In genomic region chr11:62999649-63000048, GRCh38 we compare ENCODE assay signal across 32 cellular contexts. TPM values are rescaled to one million over a fixed set of nuclear protein-coding genes. Genes with fewer than 3 reads are reported as not detected.
DNase-seq lines count a peak whose midpoint lies in the region; ATAC-seq, FAIRE-seq and TF ChIP-seq lines count a peak whose summit lies in the region.
"Had no signal": no experiment of that assay in that cellular context is flagged by ENCODE, and none has a peak within 500 bp of the region (broad histone marks: within the 10 kb centered on the region; RNA-seq: fewer than 3 reads in every experiment).

No MANE protein-coding gene starts in this region.

- H3K4me3 ChIP-seq in K562 = no peak overlapping the region
- H3K4me3 ChIP-seq: A549, thoracic aorta, vagina had no signal

- H3K4me1 ChIP-seq in K562 (replicated peaks in 1 of 2; ENCODE audit: control insufficient read depth in 2 of 2, insufficient read depth in 2 of 2, low read length in 2 of 2) = peaks cover 0 to 5% of the 10 kb centered on the region in 2 experiments; a peak in 1 of 5 replicates
- H3K4me1 ChIP-seq: A549 had no signal

- no peaks in the 10 kb centered on the region for H3K36me3 Mint-ChIP-seq in activated naive CD8-positive, alpha-beta T cell treated with anti-CD3 and anti-CD28 coated beads, Interleukin-2, amount 10 ng/mL, durations not matched to agents 7 days and 5 days
- no peaks in the 10 kb centered on the region for H3K36me3 Mint-ChIP-seq in activated naive CD8-positive, alpha-beta T cell treated with anti-CD3 and anti-CD28 coated beads for 36 hours
- H3K36me3 Mint-ChIP-seq in T-helper 17 cell (ENCODE audit: low read depth) = peaks cover 12% of the 10 kb centered on the region
- H3K36me3 Mint-ChIP-seq: CD8-positive, alpha-beta T cell; mesothelial cell of epicardium; naive thymus-derived CD8-positive, alpha-beta T cell had no signal

- TF ChIP-seq CTCF in K562 (IDR thresholded peaks at IDR 0.05 in 2 of 3, conservative IDR thresholded peaks at IDR 0.05 in 1 of 3; ENCODE audit: insufficient read depth in 2 of 3, low read depth in 1 of 3, low read length in 3 of 3) = no peak

- no peak overlapping the region for H3K4me2 ChIP-seq in K562 (ENCODE audit: insufficient read depth, low read length)
- H3K4me2 ChIP-seq: A549 had no signal

- in situ Hi-C loops in K562 (cut with MboI) = loop anchor here (25.0 kb wide), 1 partner anchor 612 kb away; no protein-coding TSS in a partner anchor

- H3K27ac ChIP-seq in K562 (ENCODE audit: extremely low read depth, low read depth, low read length) = no peak overlapping the region
- H3K27ac ChIP-seq: A549, HL-60, thoracic aorta, vagina had no signal

- DNase-seq in activated naive CD8-positive, alpha-beta T cell treated with anti-CD3 and anti-CD28 coated beads, Interleukin-2, amount 10 ng/mL, durations not matched to agents 7 days and 5 days = no peak
- no peak for DNase-seq in activated naive CD8-positive, alpha-beta T cell treated with anti-CD3 and anti-CD28 coated beads for 36 hours
- DNase-seq in K562 (ENCODE audit: extremely low read depth in 1 of 4, low spot score in 3 of 4) (no peak), kidney tubule cell (ENCODE audit: low spot score) (peak; percentile 61), T-helper 17 cell (no peak), NCI-H2081 treated with DMSO at 0.1 percent for 48 hours (lab: John Stamatoyannopoulos, UW) (no peak), NCI-H510A (lab: John Stamatoyannopoulos, UW) (no peak), Ammon's horn (ENCODE audit: low spot score) (no peak)
- DNase-seq: activated CD4-positive, alpha-beta T cell treated with anti-CD3 and anti-CD28 coated beads for 1 hour; activated effector memory CD4-positive, alpha-beta T cell treated with anti-CD3 and anti-CD28 coated beads, Interleukin-2, amount 50 U/mL, for 16 hours; activated T-cell treated with anti-CD3 and anti-CD28 coated beads, Interleukin-2, amount 50 U/mL, for 1 hour; AML-193; CD8-positive, alpha-beta T cell; cerebellar nuclear complex; DMS 273 treated with DMSO at 0.1 percent for 48 hours; HCEC 1CT; Kasumi-1; left ventricle myocardium superior; naive thymus-derived CD8-positive, alpha-beta T cell; NCI-H2171 treated with DMSO at 0.1 percent for 48 hours; NCI-H526 treated with DMSO at 0.1 percent for 48 hours; occipital lobe; stimulated activated naive CD8-positive, alpha-beta T cell treated with anti-CD3 and anti-CD28 coated beads, Interleukin-15, Interleukin-2, amounts not matched to agents 100 U/mL and 50 U/mL, for 24 hours had no signal

- no peaks in the 10 kb centered on the region for H3K9me3 Mint-ChIP-seq in activated naive CD8-positive, alpha-beta T cell treated with anti-CD3 and anti-CD28 coated beads, Interleukin-2, amount 10 ng/mL, durations not matched to agents 7 days and 5 days
- H3K9me3 Mint-ChIP-seq in activated naive CD8-positive, alpha-beta T cell treated with anti-CD3 and anti-CD28 coated beads for 36 hours = no peaks in the 10 kb centered on the region
- H3K9me3 Mint-ChIP-seq: CD8-positive, alpha-beta T cell; mesothelial cell of epicardium; naive thymus-derived CD8-positive, alpha-beta T cell; T-helper 1 cell treated with Interleukin-12 subunit alpha and Interleukin-12 subunit beta and Interleukin-4 antibody, amounts not matched to agents 30 μg/mL and 1 μg/mL, for 36 hours had no signal

- H4K20me1 ChIP-seq in K562 (replicated peaks; ENCODE audit: control insufficient read depth, insufficient read depth, low read length) = 0 out of 2 replicates have a peak, but pooled peaks cover 5% of the 10 kb centered on the region

- 10% methylated on average over 7 of the region's 7 CpGs for WGBS in K562 (ENCODE audit: insufficient coverage, low coverage, missing lambda C conversion rate)

- TF ChIP-seq EP300 in K562 (IDR thresholded peaks at IDR 0.05; ENCODE audit: low read length) = no peak

- no peak for FAIRE-seq in K562 (lab: Jason Lieb, UNC)
- FAIRE-seq: A549 had no signal

- H3K36me3 ChIP-seq in K562 (ENCODE audit: control insufficient read depth, insufficient read depth, low read length) = no peaks in the 10 kb centered on the region
- H3K36me3 ChIP-seq: thoracic aorta, vagina had no signal

- intact Hi-C loops in K562 (cut with micrococcal nuclease) = no loop called here

- H3K4me3 Mint-ChIP-seq in activated naive CD8-positive, alpha-beta T cell treated with anti-CD3 and anti-CD28 coated beads, Interleukin-2, amount 10 ng/mL, durations not matched to agents 7 days and 5 days = no peak overlapping the region
- no peak overlapping the region for H3K4me3 Mint-ChIP-seq in activated naive CD8-positive, alpha-beta T cell treated with anti-CD3 and anti-CD28 coated beads for 36 hours
- H3K4me3 Mint-ChIP-seq in T-helper 17 cell = no peak overlapping the region
- H3K4me3 Mint-ChIP-seq: CD8-positive, alpha-beta T cell; mesothelial cell of epicardium; T-helper 1 cell treated with Interleukin-12 subunit alpha and Interleukin-12 subunit beta and Interleukin-4 antibody, amounts not matched to agents 30 μg/mL and 1 μg/mL, for 36 hours had no signal

- peaks cover 7% of the 10 kb centered on the region for H3K27me3 Mint-ChIP-seq in activated naive CD8-positive, alpha-beta T cell treated with anti-CD3 and anti-CD28 coated beads, Interleukin-2, amount 10 ng/mL, durations not matched to agents 7 days and 5 days
- H3K27me3 Mint-ChIP-seq in activated naive CD8-positive, alpha-beta T cell treated with anti-CD3 and anti-CD28 coated beads for 36 hours = peaks cover 5% of the 10 kb centered on the region
- H3K27me3 Mint-ChIP-seq in T-helper 17 cell = peaks cover 48% of the 10 kb centered on the region

- no peaks in the 10 kb centered on the region for H3K79me2 ChIP-seq in K562 (ENCODE audit: control insufficient read depth, insufficient read depth, low read length)

- peak; percentile 56 for ATAC-seq in activated naive CD8-positive, alpha-beta T cell treated with anti-CD3 and anti-CD28 coated beads, Interleukin-2, amount 10 ng/mL, durations not matched to agents 7 days and 5 days (ENCODE audit: low read depth)
- ATAC-seq in K562 (no peak), T-helper 17 cell (no peak)
- ATAC-seq: A549; CD8-positive, alpha-beta T cell; left ventricle myocardium superior; stimulated activated naive CD8-positive, alpha-beta T cell treated with anti-CD3 and anti-CD28 coated beads, Interleukin-15, Interleukin-2, amounts not matched to agents 100 U/mL and 50 U/mL, for 24 hours had no signal

- peak overlapping the region; percentile 34 for H3K27ac Mint-ChIP-seq in activated naive CD8-positive, alpha-beta T cell treated with anti-CD3 and anti-CD28 coated beads, Interleukin-2, amount 10 ng/mL, durations not matched to agents 7 days and 5 days
- no peak overlapping the region for H3K27ac Mint-ChIP-seq in activated naive CD8-positive, alpha-beta T cell treated with anti-CD3 and anti-CD28 coated beads for 36 hours
- H3K27ac Mint-ChIP-seq in T-helper 17 cell = no peak overlapping the region
- H3K27ac Mint-ChIP-seq: CD8-positive, alpha-beta T cell; mesothelial cell of epicardium; naive thymus-derived CD8-positive, alpha-beta T cell; T-helper 1 cell treated with Interleukin-12 subunit alpha and Interleukin-12 subunit beta and Interleukin-4 antibody, amounts not matched to agents 30 μg/mL and 1 μg/mL, for 36 hours had no signal

- POLR2A ChIA-PET in activated naive CD8-positive, alpha-beta T cell treated with anti-CD3 and anti-CD28 coated beads, Interleukin-2, amount 10 ng/mL, durations not matched to agents 7 days and 5 days (lab: Charles Lee) = no interaction called here
- POLR2A ChIA-PET in K562 (lab: Yijun Ruan, JAX) = interaction anchor here (0.6 to 0.8 kb wide), 5 partner anchors 15 to 727 kb away, joined by 3 to 4 read pairs (median 3); partner anchors contain the start of gene SLC22A6

- peak overlapping the region in 1 of 2 experiments; percentile 43; a peak in 1 of 4 replicates for H3K9ac ChIP-seq in K562 (ENCODE audit: insufficient read depth in 1 of 2, low read depth in 2 of 2, low read length in 2 of 2)

- H3K9me1 ChIP-seq in K562 (ENCODE audit: control insufficient read depth, insufficient read depth, low read length) = no peaks in the 10 kb centered on the region

- H3K4me1 Mint-ChIP-seq in activated naive CD8-positive, alpha-beta T cell treated with anti-CD3 and anti-CD28 coated beads, Interleukin-2, amount 10 ng/mL, durations not matched to agents 7 days and 5 days = peaks cover 2% of the 10 kb centered on the region
- H3K4me1 Mint-ChIP-seq in activated naive CD8-positive, alpha-beta T cell treated with anti-CD3 and anti-CD28 coated beads for 36 hours = no peaks in the 10 kb centered on the region
- peaks cover 2% of the 10 kb centered on the region for H3K4me1 Mint-ChIP-seq in T-helper 17 cell
- H3K4me1 Mint-ChIP-seq: mesothelial cell of epicardium had no signal

- no peak for TF ChIP-seq RAD21 in K562 (CRISPR knock-in tag; conservative IDR thresholded peaks at IDR 0.05 in 1 of 2, IDR thresholded peaks at IDR 0.05 in 1 of 2)

- CTCF ChIA-PET in K562 (lab: Yijun Ruan, JAX; ENCODE audit: low intra/inter-chr PET ratio) = no interaction called here

- H3K9me3 ChIP-seq in K562 (replicated peaks; ENCODE audit: control insufficient read depth, insufficient read depth, low read depth, low read length) (no peaks in the 10 kb centered on the region), T-helper 17 cell (ENCODE audit: control insufficient read depth, low read length, poor library complexity, severe bottlenecking) (no peaks in the 10 kb centered on the region)
- H3K9me3 ChIP-seq: A549, thoracic aorta, vagina had no signal

- no peak overlapping the region for H2AFZ ChIP-seq in K562 (ENCODE audit: low read depth, low read length)

- H3K27me3 ChIP-seq in K562 (ENCODE audit: control insufficient read depth in 2 of 2, insufficient read depth in 2 of 2, low read length in 2 of 2) = peaks cover 14 to 67% of the 10 kb centered on the region in 2 experiments
- H3K27me3 ChIP-seq: vagina had no signal

- no peak for TF ChIP-seq POLR2A in K562 (conservative IDR thresholded peaks at IDR 0.05)

- BruUV-seq in K562 (replicated peaks; lab: Mats Ljungman, UMichigan) = no TSS peak

RNA-seq across cellular contexts. Expression of gene SLC22A6, which starts 14.9 kb away (rescaled TPM):
- total RNA-seq in activated naive CD8-positive, alpha-beta T cell treated with anti-CD3 and anti-CD28 coated beads, Interleukin-2, amount 10 ng/mL, durations not matched to agents 7 days and 5 days = not detected
- total RNA-seq in activated naive CD8-positive, alpha-beta T cell treated with anti-CD3 and anti-CD28 coated beads for 36 hours = not detected
- not detected in 2 replicates for total RNA-seq in K562 (2011; cell fraction: chromatin; rRNA removed; ENCODE audit: low replicate concordance)
- total RNA-seq in K562 (2011; cell fraction: nucleolus; rRNA removed) = not detected in 2 replicates
- total RNA-seq in K562 (2011; cell fraction: nucleoplasm; rRNA removed) = not detected in 2 replicates
- total RNA-seq in K562 (2014; rRNA removed) = not detected in 2 replicates
- not detected in 2 replicates for total RNA-seq in K562 (2014; rRNA removed; fragmentation: Illumina TruSeq; extraction: Trizol)
- not detected in 2 replicates for total RNA-seq in K562 (2015; rRNA removed; fragmentation: Illumina TruSeq; extraction: Trizol)
- not detected in 2 replicates for total RNA-seq in K562 (2021)
- polyA plus RNA-seq in K562 (2011; rRNA removed) = not detected in 2 replicates
- polyA plus RNA-seq in K562 (2011; cell fraction: cytosol; rRNA removed) = not detected in 2 replicates
- not detected in 2 replicates for polyA plus RNA-seq in K562 (2011; cell fraction: nucleus; rRNA removed)
- not detected in 2 replicates for polyA plus RNA-seq in K562 (2012)
- polyA plus RNA-seq in K562 (2014; fragmentation: Illumina TruSeq; extraction: Trizol) = not detected in 2 replicates
- polyA plus RNA-seq in K562 (2014; fragmentation: Nextera tagmentation; extraction: Ambion mirVana) = not detected
- polyA plus RNA-seq in K562 (2014; rRNA removed) = not detected in 2 replicates
- polyA minus RNA-seq in K562 (2011; rRNA and poly(A)+ RNA removed) = not detected in 2 replicates
- not detected in 2 replicates for polyA minus RNA-seq in K562 (2011; cell fraction: cytosol; rRNA and poly(A)+ RNA removed)
- not detected in 2 replicates for polyA minus RNA-seq in K562 (2011; cell fraction: nucleus; rRNA and poly(A)+ RNA removed)
- total RNA-seq in T-helper 17 cell = not detected
- total RNA-seq: CD8-positive, alpha-beta T cell; dermis microvascular lymphatic vessel endothelial cell; left ventricle myocardium superior; mesothelial cell of epicardium; naive thymus-derived CD8-positive, alpha-beta T cell; RPMI7951; skeletal muscle tissue; thoracic aorta; vagina had no signal
- polyA plus RNA-seq: A549; naive thymus-derived CD8-positive, alpha-beta T cell had no signal

RNA-seq across cellular contexts. Expression of gene SLC22A8, which starts 16.0 kb away (rescaled TPM):
- not detected for total RNA-seq in activated naive CD8-positive, alpha-beta T cell treated with anti-CD3 and anti-CD28 coated beads, Interleukin-2, amount 10 ng/mL, durations not matched to agents 7 days and 5 days
- not detected for total RNA-seq in activated naive CD8-positive, alpha-beta T cell treated with anti-CD3 and anti-CD28 coated beads for 36 hours
- total RNA-seq in K562 (2011; cell fraction: chromatin; rRNA removed; ENCODE audit: low replicate concordance) = not detected in 2 replicates
- total RNA-seq in K562 (2011; cell fraction: nucleolus; rRNA removed) = not detected in 2 replicates
- total RNA-seq in K562 (2011; cell fraction: nucleoplasm; rRNA removed) = not detected in 2 replicates
- not detected in 2 replicates for total RNA-seq in K562 (2014; rRNA removed)
- not detected in 2 replicates for total RNA-seq in K562 (2014; rRNA removed; fragmentation: Illumina TruSeq; extraction: Trizol)
- not detected in 2 replicates for total RNA-seq in K562 (2015; rRNA removed; fragmentation: Illumina TruSeq; extraction: Trizol)
- not detected in 2 replicates for total RNA-seq in K562 (2021)
- not detected in 2 replicates for polyA plus RNA-seq in K562 (2011; rRNA removed)
- not detected in 2 replicates for polyA plus RNA-seq in K562 (2011; cell fraction: cytosol; rRNA removed)
- polyA plus RNA-seq in K562 (2011; cell fraction: nucleus; rRNA removed) = not detected in 2 replicates
- not detected in 2 replicates for polyA plus RNA-seq in K562 (2012)
- polyA plus RNA-seq in K562 (2014; fragmentation: Illumina TruSeq; extraction: Trizol) = not detected in 2 replicates
- polyA plus RNA-seq in K562 (2014; fragmentation: Nextera tagmentation; extraction: Ambion mirVana) = not detected
- not detected in 2 replicates for polyA plus RNA-seq in K562 (2014; rRNA removed)
- polyA minus RNA-seq in K562 (2011; rRNA and poly(A)+ RNA removed) = not detected in 2 replicates
- not detected in 2 replicates for polyA minus RNA-seq in K562 (2011; cell fraction: cytosol; rRNA and poly(A)+ RNA removed)
- not detected in 2 replicates for polyA minus RNA-seq in K562 (2011; cell fraction: nucleus; rRNA and poly(A)+ RNA removed)
- not detected for total RNA-seq in T-helper 17 cell
- total RNA-seq: CD8-positive, alpha-beta T cell; dermis microvascular lymphatic vessel endothelial cell; left ventricle myocardium superior; mesothelial cell of epicardium; naive thymus-derived CD8-positive, alpha-beta T cell; RPMI7951; skeletal muscle tissue; thoracic aorta; vagina had no signal
- polyA plus RNA-seq: A549; naive thymus-derived CD8-positive, alpha-beta T cell had no signal
